In genomic region chr16:22373662-22374310, GRCh38 we compare ENCODE assay signal across 8 cellular contexts. TPM values are rescaled to one million over a fixed set of nuclear protein-coding genes. Genes with fewer than 3 reads are reported as not detected.
DNase-seq lines count a peak whose midpoint lies in the region; ATAC-seq and TF ChIP-seq lines count a peak whose summit lies in the region.

No MANE protein-coding gene starts in this region.

- H3K27me3 ChIP-seq in HUES6 (ENCODE audit: control insufficient read depth, insufficient read depth, low read length), result peaks cover 10% of the 10 kb centered on the region; the same call in 1 of the 2 replicates
- no peaks in the 10 kb centered on the region for H3K27me3 ChIP-seq in effector memory CD4-positive, alpha-beta T cell (replicated peaks; ENCODE audit: control insufficient read depth, insufficient read depth, low read length, poor library complexity, severe bottlenecking)
- no peaks in the 10 kb centered on the region for H3K27me3 ChIP-seq in thoracic aorta (replicated peaks; ENCODE audit: insufficient read depth)

- H3K36me3 ChIP-seq in HUES6 (ENCODE audit: control insufficient read depth, insufficient read depth, low read length) (peaks cover 12% of the 10 kb centered on the region), mucosa of descending colon (ENCODE audit: low read depth) (no peaks in the 10 kb centered on the region), thoracic aorta (no peaks in the 10 kb centered on the region)
- H3K36me3 ChIP-seq in effector memory CD4-positive, alpha-beta T cell (ENCODE audit: control insufficient read depth, insufficient read depth, low read length), result peaks cover 5% of the 10 kb centered on the region

- DNase-seq in COLO668 (lab: John Stamatoyannopoulos, UW; ENCODE audit: unreplicated experiment), result peak; percentile 67
- DNase-seq in activated CD4-positive, alpha-beta T cell treated with anti-CD3 and anti-CD28 coated beads for 48 hours, result peak; percentile 51
- peak in 2 of 3 donors; percentile 14 to 16 for DNase-seq in effector memory CD4-positive, alpha-beta T cell
- peak; percentile 66 to 75 (median 74) for DNase-seq in mucosa of descending colon
- no peak for DNase-seq in thoracic aorta (ENCODE audit: low spot score)
- DNase-seq in SKM-1 (lab: John Stamatoyannopoulos, UW; ENCODE audit: unreplicated experiment), result no peak

- H3K27ac ChIP-seq in HUES6 (ENCODE audit: low read depth, low read length) (peak overlapping the region; percentile 70; the same call in 1 of the 2 replicates), thoracic aorta (peak overlapping the region; percentile 72 to 73)
- H3K27ac ChIP-seq in effector memory CD4-positive, alpha-beta T cell (ENCODE audit: insufficient read depth, low read length, poor library complexity, severe bottlenecking), result peak overlapping the region; percentile 80

- peak overlapping the region; percentile 77 for H3K9ac ChIP-seq in HUES6 (ENCODE audit: low read length)

- peak overlapping the region; percentile 84 for H3K4me3 ChIP-seq in HUES6 (ENCODE audit: low read depth, low read length)
- peak overlapping the region; percentile 86 for H3K4me3 ChIP-seq in effector memory CD4-positive, alpha-beta T cell (ENCODE audit: insufficient read depth, low read depth, low read length, poor library complexity, severe bottlenecking)
- H3K4me3 ChIP-seq in mucosa of descending colon, result peak overlapping the region; percentile 52
- H3K4me3 ChIP-seq in thoracic aorta, result peak overlapping the region; percentile 79

- H3K4me1 ChIP-seq in HUES6 (ENCODE audit: control insufficient read depth, insufficient read depth, low read length) (peaks cover 30% of the 10 kb centered on the region), mucosa of descending colon (ENCODE audit: low read depth) (peaks cover 39% of the 10 kb centered on the region), thoracic aorta (ENCODE audit: control insufficient read depth in 1 of 2, low read depth in 2 of 2) (peaks cover 13 to 46% of the 10 kb centered on the region in 2 donors)
- peaks cover 32% of the 10 kb centered on the region for H3K4me1 ChIP-seq in effector memory CD4-positive, alpha-beta T cell (ENCODE audit: control insufficient read depth, insufficient read depth, low read length, poor library complexity, severe bottlenecking)

- H3K9me3 ChIP-seq in HUES6 (ENCODE audit: control insufficient read depth, insufficient read depth, low read depth, low read length) (no peaks in the 10 kb centered on the region), mucosa of descending colon (no peaks in the 10 kb centered on the region), thoracic aorta (no peaks in the 10 kb centered on the region)
- H3K9me3 ChIP-seq in effector memory CD4-positive, alpha-beta T cell (ENCODE audit: control insufficient read depth, low read length), result no peaks in the 10 kb centered on the region

- TF ChIP-seq CTCF in mucosa of descending colon (IDR thresholded peaks at IDR 0.05) (no peak), thoracic aorta (IDR thresholded peaks at IDR 0.05) (no peak)

- intact Hi-C loops in mucosa of descending colon (cut with DNase I, micrococcal nuclease), result no loop called here

- peak; percentile 25 for ATAC-seq in GM21447 (IDR thresholded peaks at IDR 0.05; ENCODE audit: unreplicated experiment)
- peak; percentile 27 for ATAC-seq in mucosa of descending colon
- no peak for ATAC-seq in thoracic aorta (ENCODE audit: insufficient number of reproducible peaks, low FRiP score, low read depth)

RNA-seq across cellular contexts. Expression of gene CDR2, which starts 0.6 kb away (rescaled TPM):
- total RNA-seq in mucosa of descending colon, result 10 to 100 TPM; 23.8 to 30.4 (median 26.3) TPM
- 10 to 100 TPM; 41.2 to 55.0 TPM for total RNA-seq in thoracic aorta

Comparison
In these comparisons a context has a peak if more than half of its experiments do, and no peak if none do; other contexts are left out.
1. DNase-seq: peak in COLO668 (single experiment), activated CD4-positive, alpha-beta T cell treated with anti-CD3 and anti-CD28 coated beads for 48 hours (single experiment), effector memory CD4-positive, alpha-beta T cell (2 of 3) and mucosa of descending colon (3 of 3); none in thoracic aorta (single experiment) and SKM-1 (single experiment).
2. Peak in every context shown above with its lines, with median percentiles within 50 percentile points of each other: H3K27ac ChIP-seq and H3K4me3 ChIP-seq.